Comparison of ENCODE assay signal across 1 cellular context in the genomic region with DNA sequence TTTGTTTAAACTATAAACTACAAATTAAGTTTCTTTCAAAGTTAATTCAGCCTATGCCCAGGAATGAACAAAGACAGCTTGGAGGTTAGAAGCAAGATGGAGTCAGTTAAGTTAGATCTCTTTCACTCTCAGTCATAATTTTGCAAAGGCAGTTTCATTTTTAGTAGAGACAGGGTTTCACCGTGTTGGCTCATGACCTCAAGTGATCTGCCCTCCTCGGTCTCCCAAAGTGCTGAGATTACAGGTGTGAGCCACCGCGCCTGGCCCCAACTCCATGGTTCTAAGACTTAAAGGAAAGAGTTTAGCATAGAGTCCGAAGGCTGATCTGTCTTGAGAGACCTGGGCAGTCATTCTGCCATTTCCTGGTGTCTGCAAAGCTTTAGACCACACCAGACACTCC.
TF ChIP-seq lines count a peak whose summit lies in the region.
"Not testable (repeated sequence)": the region's sequence is repeated elsewhere in the genome, so short reads cannot be mapped to it uniquely, and the experiment has no call there.

No MANE protein-coding gene starts in this region.

TF ChIP-seq in K562, 482 proteins besides CTCF, POLR2A, EP300 and RAD21:
- TF ChIP-seq SMAD4 (CRISPR knock-in tag; conservative IDR thresholded peaks at IDR 0.05): peak; percentile 74
- 0 out of 2 replicates have a peak, but pooled peaks have one; percentile 38 for TF ChIP-seq SMAD3 (CRISPR knock-in tag; conservative IDR thresholded peaks at IDR 0.05)
- TF ChIP-seq KLF6 (CRISPR knock-in tag; IDR thresholded peaks at IDR 0.05; ENCODE audit: borderline replicate concordance): peak; percentile 49; the same call in 1 of the 2 replicates
- TF ChIP-seq NR2C1 (IDR thresholded peaks at IDR 0.05); NR4A1 (CRISPR knock-in tag; IDR thresholded peaks at IDR 0.05): not testable (repeated sequence)
- peak; percentile 63 for TF ChIP-seq NR2C1 (tag; IDR thresholded peaks at IDR 0.05)
- TF ChIP-seq DMBX1 (CRISPR knock-in tag; IDR thresholded peaks at IDR 0.05; ENCODE audit: borderline replicate concordance): peak; percentile 85
- peak; percentile 76; the same call in 1 of the 2 replicates for TF ChIP-seq DDX20 (tag; IDR thresholded peaks at IDR 0.05; ENCODE audit: low read depth)
- peak; percentile 84 for TF ChIP-seq ZNF175 (CRISPR knock-in tag; IDR thresholded peaks at IDR 0.05; ENCODE audit: low read depth)
- 0 out of 2 replicates have a peak, but pooled peaks have one; percentile 34 for TF ChIP-seq ZNF311 (CRISPR knock-in tag; IDR thresholded peaks at IDR 0.05)
- peak; percentile 32; the same call in 1 of the 2 replicates for TF ChIP-seq PYGO2 (tag; IDR thresholded peaks at IDR 0.05)
- TF ChIP-seq HDAC8 (tag; IDR thresholded peaks at IDR 0.05): 0 out of 2 replicates have a peak, but pooled peaks have one; percentile 85
- TF ChIP-seq, protein P1, sequence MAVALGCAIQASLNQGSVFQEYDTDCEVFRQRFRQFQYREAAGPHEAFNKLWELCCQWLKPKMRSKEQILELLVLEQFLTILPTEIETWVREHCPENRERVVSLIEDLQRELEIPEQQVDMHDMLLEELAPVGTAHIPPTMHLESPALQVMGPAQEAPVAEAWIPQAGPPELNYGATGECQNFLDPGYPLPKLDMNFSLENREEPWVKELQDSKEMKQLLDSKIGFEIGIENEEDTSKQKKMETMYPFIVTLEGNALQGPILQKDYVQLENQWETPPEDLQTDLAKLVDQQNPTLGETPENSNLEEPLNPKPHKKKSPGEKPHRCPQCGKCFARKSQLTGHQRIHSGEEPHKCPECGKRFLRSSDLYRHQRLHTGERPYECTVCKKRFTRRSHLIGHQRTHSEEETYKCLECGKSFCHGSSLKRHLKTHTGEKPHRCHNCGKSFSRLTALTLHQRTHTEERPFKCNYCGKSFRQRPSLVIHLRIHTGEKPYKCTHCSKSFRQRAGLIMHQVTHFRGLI (CRISPR knock-in tag; IDR thresholded peaks at IDR 0.05): peak; percentile 68; the same call in 1 of the 2 replicates
- peak; percentile 69 for TF ChIP-seq BACH1 (tag; IDR thresholded peaks at IDR 0.05)
- TF ChIP-seq, protein P2, sequence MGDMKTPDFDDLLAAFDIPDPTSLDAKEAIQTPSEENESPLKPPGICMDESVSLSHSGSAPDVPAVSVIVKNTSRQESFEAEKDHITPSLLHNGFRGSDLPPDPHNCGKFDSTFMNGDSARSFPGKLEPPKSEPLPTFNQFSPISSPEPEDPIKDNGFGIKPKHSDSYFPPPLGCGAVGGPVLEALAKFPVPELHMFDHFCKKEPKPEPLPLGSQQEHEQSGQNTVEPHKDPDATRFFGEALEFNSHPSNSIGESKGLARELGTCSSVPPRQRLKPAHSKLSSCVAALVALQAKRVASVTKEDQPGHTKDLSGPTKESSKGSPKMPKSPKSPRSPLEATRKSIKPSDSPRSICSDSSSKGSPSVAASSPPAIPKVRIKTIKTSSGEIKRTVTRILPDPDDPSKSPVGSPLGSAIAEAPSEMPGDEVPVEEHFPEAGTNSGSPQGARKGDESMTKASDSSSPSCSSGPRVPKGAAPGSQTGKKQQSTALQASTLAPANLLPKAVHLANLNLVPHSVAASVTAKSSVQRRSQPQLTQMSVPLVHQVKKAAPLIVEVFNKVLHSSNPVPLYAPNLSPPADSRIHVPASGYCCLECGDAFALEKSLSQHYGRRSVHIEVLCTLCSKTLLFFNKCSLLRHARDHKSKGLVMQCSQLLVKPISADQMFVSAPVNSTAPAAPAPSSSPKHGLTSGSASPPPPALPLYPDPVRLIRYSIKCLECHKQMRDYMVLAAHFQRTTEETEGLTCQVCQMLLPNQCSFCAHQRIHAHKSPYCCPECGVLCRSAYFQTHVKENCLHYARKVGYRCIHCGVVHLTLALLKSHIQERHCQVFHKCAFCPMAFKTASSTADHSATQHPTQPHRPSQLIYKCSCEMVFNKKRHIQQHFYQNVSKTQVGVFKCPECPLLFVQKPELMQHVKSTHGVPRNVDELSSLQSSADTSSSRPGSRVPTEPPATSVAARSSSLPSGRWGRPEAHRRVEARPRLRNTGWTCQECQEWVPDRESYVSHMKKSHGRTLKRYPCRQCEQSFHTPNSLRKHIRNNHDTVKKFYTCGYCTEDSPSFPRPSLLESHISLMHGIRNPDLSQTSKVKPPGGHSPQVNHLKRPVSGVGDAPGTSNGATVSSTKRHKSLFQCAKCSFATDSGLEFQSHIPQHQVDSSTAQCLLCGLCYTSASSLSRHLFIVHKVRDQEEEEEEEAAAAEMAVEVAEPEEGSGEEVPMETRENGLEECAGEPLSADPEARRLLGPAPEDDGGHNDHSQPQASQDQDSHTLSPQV (IDR thresholded peaks at IDR 0.05): peak; percentile 91
- peak; percentile 89 for TF ChIP-seq NR4A1 (tag; IDR thresholded peaks at IDR 0.05)
- TF ChIP-seq ZNF589 (CRISPR knock-in tag; IDR thresholded peaks at IDR 0.05; ENCODE audit: low read depth): 0 out of 2 replicates have a peak, but pooled peaks have one; percentile 27
- peak; percentile 63; the same call in 1 of the 2 replicates for TF ChIP-seq TEAD2 (tag; IDR thresholded peaks at IDR 0.05)
- TF ChIP-seq, protein P3, sequence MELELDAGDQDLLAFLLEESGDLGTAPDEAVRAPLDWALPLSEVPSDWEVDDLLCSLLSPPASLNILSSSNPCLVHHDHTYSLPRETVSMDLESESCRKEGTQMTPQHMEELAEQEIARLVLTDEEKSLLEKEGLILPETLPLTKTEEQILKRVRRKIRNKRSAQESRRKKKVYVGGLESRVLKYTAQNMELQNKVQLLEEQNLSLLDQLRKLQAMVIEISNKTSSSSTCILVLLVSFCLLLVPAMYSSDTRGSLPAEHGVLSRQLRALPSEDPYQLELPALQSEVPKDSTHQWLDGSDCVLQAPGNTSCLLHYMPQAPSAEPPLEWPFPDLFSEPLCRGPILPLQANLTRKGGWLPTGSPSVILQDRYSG (tag; conservative IDR thresholded peaks at IDR 0.05; ENCODE audit: low read depth): peak; percentile 65; the same call in 1 of the 2 replicates
- peak; percentile 58; the same call in 1 of the 2 replicates for TF ChIP-seq ZNF583 (CRISPR knock-in tag; IDR thresholded peaks at IDR 0.05)
- TF ChIP-seq PTTG1 (tag; IDR thresholded peaks at IDR 0.05; ENCODE audit: low read depth): peak; percentile 73
- 0 out of 2 replicates have a peak, but pooled peaks have one; percentile 7 for TF ChIP-seq ETV1 (tag; conservative IDR thresholded peaks at IDR 0.05; ENCODE audit: low read depth)
- TF ChIP-seq, protein P4, sequence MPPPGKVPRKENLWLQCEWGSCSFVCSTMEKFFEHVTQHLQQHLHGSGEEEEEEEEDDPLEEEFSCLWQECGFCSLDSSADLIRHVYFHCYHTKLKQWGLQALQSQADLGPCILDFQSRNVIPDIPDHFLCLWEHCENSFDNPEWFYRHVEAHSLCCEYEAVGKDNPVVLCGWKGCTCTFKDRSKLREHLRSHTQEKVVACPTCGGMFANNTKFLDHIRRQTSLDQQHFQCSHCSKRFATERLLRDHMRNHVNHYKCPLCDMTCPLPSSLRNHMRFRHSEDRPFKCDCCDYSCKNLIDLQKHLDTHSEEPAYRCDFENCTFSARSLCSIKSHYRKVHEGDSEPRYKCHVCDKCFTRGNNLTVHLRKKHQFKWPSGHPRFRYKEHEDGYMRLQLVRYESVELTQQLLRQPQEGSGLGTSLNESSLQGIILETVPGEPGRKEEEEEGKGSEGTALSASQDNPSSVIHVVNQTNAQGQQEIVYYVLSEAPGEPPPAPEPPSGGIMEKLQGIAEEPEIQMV (tag; conservative IDR thresholded peaks at IDR 0.05; ENCODE audit: low read depth): 0 out of 2 replicates have a peak, but pooled peaks have one; percentile 63
- peak; percentile 38 for TF ChIP-seq CXXC5 (CRISPR knock-in tag; IDR thresholded peaks at IDR 0.05)
TF ChIP-seq in K562: peak in this region for 22; not testable (repeated sequence) for 460.
